Comparison of ENCODE assay signal across 20 cellular contexts in genomic region chr21:30620080-30620479, GRCh38. TPM values are rescaled to one million over a fixed set of nuclear protein-coding genes. Genes with fewer than 3 reads are reported as not detected.
DNase-seq lines count a peak whose midpoint lies in the region; TF ChIP-seq lines count a peak whose summit lies in the region.
"Had no signal": no experiment of that assay in that cellular context is flagged by ENCODE, and none has a peak within 500 bp of the region (broad histone marks: within the 10 kb centered on the region; RNA-seq: fewer than 3 reads in every experiment).

No MANE protein-coding gene starts in this region.

- H3K9me2 ChIP-seq in PC-9 (ENCODE audit: insufficient read depth) = no peaks in the 10 kb centered on the region

- H4K20me1 ChIP-seq in OCI-LY3 (ENCODE audit: insufficient read depth, low read length) = no peaks in the 10 kb centered on the region
- H4K20me1 ChIP-seq in PC-9 (ENCODE audit: insufficient read depth) = no peaks in the 10 kb centered on the region

- H3K27me3 ChIP-seq in OCI-LY3 (ENCODE audit: low read depth, low read length) = no peaks in the 10 kb centered on the region
- no peaks in the 10 kb centered on the region for H3K27me3 ChIP-seq in PC-9 (ENCODE audit: insufficient read depth, low read depth)

- no TSS peak for BruUV-seq in PC-9 (replicated peaks; lab: Mats Ljungman, UMichigan)

- intact Hi-C loops in PC-9 (cut with micrococcal nuclease; ENCODE audit: unreplicated experiment) = no loop called here

- TF ChIP-seq CTCF in OCI-LY3 (IDR thresholded peaks at IDR 0.05; ENCODE audit: low read depth, low read length) = no peak
- TF ChIP-seq CTCF in PC-9 (conservative IDR thresholded peaks at IDR 0.05) = no peak
- TF ChIP-seq CTCF in choroid plexus epithelial cell (conservative IDR thresholded peaks at IDR 0.05; ENCODE audit: low read depth, low read length) = no peak

- H3K9me3 ChIP-seq in OCI-LY3 (ENCODE audit: insufficient read depth, low read length) (peaks cover 7% of the 10 kb centered on the region; the same call in 1 of the 2 replicates), PC-9 (ENCODE audit: insufficient read depth, low read depth) (no peaks in the 10 kb centered on the region)
- H3K9me3 ChIP-seq: Caco-2 had no signal

- peak; percentile 14 for DNase-seq in MV-4-11 (lab: John Stamatoyannopoulos, UW)
- DNase-seq in PC-9 = no peak
- peak; percentile 2 for DNase-seq in choroid plexus epithelial cell (ENCODE audit: low read depth)
- DNase-seq in COR-L47 (lab: John Stamatoyannopoulos, UW) = no peak
- DNase-seq in activated T-cell treated with anti-CD3 and anti-CD28 coated beads, Interleukin-2, amount 50 U/mL, for 1 hour = no peak
- DNase-seq in T-helper 9 cell = no peak
- DNase-seq in GF-D8 (lab: John Stamatoyannopoulos, UW) = no peak
- DNase-seq: C1 segment of cervical spinal cord; Caco-2; CD4-positive, alpha-beta memory T cell; DMS 273 treated with DMSO at 0.1 percent for 48 hours; DND-41; GM23248; H7; HCEC 1CT had no signal

- H3K4me2 ChIP-seq in OCI-LY3 (ENCODE audit: low read length) = peak overlapping the region; percentile 22; the same call in 1 of the 2 replicates
- H3K4me2 ChIP-seq in PC-9 = no peak overlapping the region

- peak overlapping the region; percentile 81 for H3K27ac ChIP-seq in OCI-LY3 (ENCODE audit: low read length)
- no peak overlapping the region for H3K27ac ChIP-seq in PC-9
- H3K27ac ChIP-seq: GM23248 had no signal

- H3K79me2 ChIP-seq in OCI-LY3 (ENCODE audit: low read length) = no peaks in the 10 kb centered on the region
- H3K79me2 ChIP-seq in PC-9 (ENCODE audit: low read depth) = no peaks in the 10 kb centered on the region

- H2AFZ ChIP-seq in OCI-LY3 (ENCODE audit: low read depth, low read length) = no peak overlapping the region
- 0 out of 2 replicates have a peak overlapping the region, but pooled peaks have one; percentile 52 for H2AFZ ChIP-seq in PC-9
- H2AFZ ChIP-seq: GM23248 had no signal

- H3K4me1 ChIP-seq in OCI-LY3 (ENCODE audit: low read length) = peaks cover 36% of the 10 kb centered on the region
- no peaks in the 10 kb centered on the region for H3K4me1 ChIP-seq in PC-9 (replicated peaks; ENCODE audit: insufficient read depth)
- H3K4me1 ChIP-seq: Caco-2 had no signal

- no peaks in the 10 kb centered on the region for H3F3A ChIP-seq in PC-9 (ENCODE audit: insufficient read depth, low read depth)

- H3K9ac ChIP-seq in OCI-LY3 (ENCODE audit: low read length) = peak overlapping the region; percentile 34; the same call in 1 of the 2 replicates
- H3K9ac ChIP-seq: GM23248 had no signal

- H3K4me3 ChIP-seq in OCI-LY3 (ENCODE audit: low read length) = no peak overlapping the region
- H3K4me3 ChIP-seq in PC-9 = no peak overlapping the region
- no peak overlapping the region for H3K4me3 ChIP-seq in choroid plexus epithelial cell (ENCODE audit: low read depth, low read length)
- H3K4me3 ChIP-seq: GM12878, GM23248 had no signal

- CTCF ChIA-PET in PC-9 (lab: Charles Lee) = no interaction called here

- H3K36me3 ChIP-seq in OCI-LY3 (replicated peaks; ENCODE audit: low read depth, low read length) (peaks cover 33% of the 10 kb centered on the region), PC-9 (ENCODE audit: low read depth) (no peaks in the 10 kb centered on the region)

- POLR2A ChIA-PET in PC-9 (lab: Charles Lee; ENCODE audit: unreplicated experiment) = no interaction called here

RNA-seq across cellular contexts. Expression of gene KRTAP20-4, which starts 0.3 kb away (rescaled TPM):
- not detected in 2 replicates for total RNA-seq in PC-9 (2021)
- total RNA-seq: A172; A673; Caco-2; CD4-positive, alpha-beta memory T cell; GM12878; GM23248; H1; H7 had no signal

RNA-seq across cellular contexts. Expression of gene KRTAP20-1, which starts 3.9 kb away (rescaled TPM):
- not detected in 2 replicates for total RNA-seq in PC-9 (2021)
- total RNA-seq: A172; A673; Caco-2; CD4-positive, alpha-beta memory T cell; GM12878; GM23248; H1; H7 had no signal

RNA-seq across cellular contexts. Expression of gene KRTAP6-1, which starts 6.3 kb away (rescaled TPM):
- not detected in 2 replicates for total RNA-seq in PC-9 (2021)
- total RNA-seq: A172; A673; Caco-2; CD4-positive, alpha-beta memory T cell; GM12878; GM23248; H1; H7 had no signal

RNA-seq across cellular contexts. Expression of gene KRTAP20-2, which starts 14.9 kb away (rescaled TPM):
- total RNA-seq in PC-9 (2021) = not detected in 2 replicates
- total RNA-seq: A172; A673; Caco-2; CD4-positive, alpha-beta memory T cell; GM12878; GM23248; H1; H7 had no signal

RNA-seq across cellular contexts. Expression of gene KRTAP22-1, which starts 19.2 kb away (rescaled TPM):
- total RNA-seq in PC-9 (2021) = not detected in 2 replicates
- total RNA-seq: A172; A673; Caco-2; CD4-positive, alpha-beta memory T cell; GM12878; GM23248; H1; H7 had no signal

Comparison
In these comparisons a context has a peak if more than half of its experiments do, and no peak if none do; other contexts are left out.
1. DNase-seq: peak in MV-4-11 (single experiment) and choroid plexus epithelial cell (single experiment); none in PC-9 (0 of 2), COR-L47 (single experiment), activated T-cell treated with anti-CD3 and anti-CD28 coated beads, Interleukin-2, amount 50 U/mL, for 1 hour (single experiment), T-helper 9 cell (single experiment) and GF-D8 (single experiment).